20 cellular contexts compared by ENCODE assay signal in genomic region chr5:39131210-39132127, GRCh38. TPM values are rescaled to one million over a fixed set of nuclear protein-coding genes. Genes with fewer than 3 reads are reported as not detected.
A peak's percentile ranks its signal among the peaks of the same experiment; 100 is the strongest.
DNase-seq lines count a peak whose midpoint lies in the region; ATAC-seq and TF ChIP-seq lines count a peak whose summit lies in the region.
"Had no signal": no experiment of that assay in that cellular context is flagged by ENCODE, and none has a peak within 500 bp of the region (broad histone marks: within the 10 kb centered on the region; RNA-seq: fewer than 3 reads in every experiment).

No MANE protein-coding gene starts in this region.

- ATAC-seq in CD4-positive, alpha-beta T cell (ENCODE audit: poor library complexity): no peak
- no peak for ATAC-seq in GM23338
- no peak for ATAC-seq in central memory CD8-positive, alpha-beta T cell (replicated peaks; ENCODE audit: extremely low read depth, poor library complexity, severe bottlenecking)
- no peak for ATAC-seq in Right ventricle myocardium superior (ENCODE audit: poor library complexity)

- BruUV-seq in OCI-LY7 (replicated peaks; lab: Mats Ljungman, UMichigan): no TSS peak

- no peaks in the 10 kb centered on the region for H3K36me3 ChIP-seq in GM23338 (ENCODE audit: insufficient read depth)
- H3K36me3 ChIP-seq in neural progenitor cell: no peaks in the 10 kb centered on the region
- no peaks in the 10 kb centered on the region for H3K36me3 ChIP-seq in OCI-LY7 (ENCODE audit: insufficient read depth, low read length)
- H3K36me3 ChIP-seq: ovary, tibial artery had no signal

- peaks cover 92% of the 10 kb centered on the region for H3K36me3 Mint-ChIP-seq in CD4-positive, alpha-beta T cell (ENCODE audit: low read depth)
- no peaks in the 10 kb centered on the region for H3K36me3 Mint-ChIP-seq in GM23338 (ENCODE audit: low read depth)
- peaks cover 81% of the 10 kb centered on the region for H3K36me3 Mint-ChIP-seq in central memory CD8-positive, alpha-beta T cell (ENCODE audit: insufficient read depth)
- H3K36me3 Mint-ChIP-seq in neural progenitor cell: no peaks in the 10 kb centered on the region
- H3K36me3 Mint-ChIP-seq: brain had no signal

- H3K9me2 ChIP-seq in GM23338 (ENCODE audit: insufficient read depth) (no peaks in the 10 kb centered on the region), OCI-LY7 (ENCODE audit: insufficient read depth, low read length) (no peaks in the 10 kb centered on the region)

- H3K4me2 ChIP-seq in GM23338 (no peak overlapping the region), neural progenitor cell (no peak overlapping the region), OCI-LY7 (ENCODE audit: low read length) (no peak overlapping the region)
- H3K4me2 ChIP-seq: PC-9 had no signal

- H3K27ac ChIP-seq in CD4-positive, alpha-beta T cell (ENCODE audit: low read depth, low read length): no peak overlapping the region
- H3K27ac ChIP-seq in GM23338 (ENCODE audit: low read depth): no peak overlapping the region
- no peak overlapping the region for H3K27ac ChIP-seq in neural progenitor cell
- H3K27ac ChIP-seq in OCI-LY7 (ENCODE audit: low read depth, low read length, poor library complexity, severe bottlenecking): no peak overlapping the region
- H3K27ac ChIP-seq: ovary, PC-9, tibial artery had no signal

- H3K4me1 ChIP-seq in GM23338 (ENCODE audit: insufficient read depth) (0 out of 2 replicates have a peak, but pooled peaks cover 10% of the 10 kb centered on the region), neural progenitor cell (no peaks in the 10 kb centered on the region), OCI-LY7 (ENCODE audit: insufficient read depth, low read length, poor library complexity, severe bottlenecking) (no peaks in the 10 kb centered on the region)
- H3K4me1 ChIP-seq: tibial artery had no signal

- H3K4me3 Mint-ChIP-seq in CD4-positive, alpha-beta T cell: no peak overlapping the region
- H3K4me3 Mint-ChIP-seq in GM23338 (no peak overlapping the region), neural progenitor cell (no peak overlapping the region)
- H3K4me3 Mint-ChIP-seq in central memory CD8-positive, alpha-beta T cell: no peak overlapping the region
- H3K4me3 Mint-ChIP-seq: activated CD4-positive, alpha-beta T cell treated with anti-CD3 and anti-CD28 coated beads, Interleukin-2, amount 10 ng/mL, durations not matched to agents 7 days and 5 days; memory B cell had no signal

- no peak for TF ChIP-seq CTCF in CD4-positive, alpha-beta T cell (IDR thresholded peaks at IDR 0.05)
- TF ChIP-seq CTCF in GM23338 (conservative IDR thresholded peaks at IDR 0.05; ENCODE audit: low read depth in 2 of 2) (no peak), neural progenitor cell (IDR thresholded peaks at IDR 0.05) (no peak), OCI-LY7 (conservative IDR thresholded peaks at IDR 0.05; ENCODE audit: low read length) (no peak)

- peak overlapping the region; percentile 74 for H3K27ac Mint-ChIP-seq in CD4-positive, alpha-beta T cell
- H3K27ac Mint-ChIP-seq in GM23338: no peak overlapping the region
- H3K27ac Mint-ChIP-seq in central memory CD8-positive, alpha-beta T cell (ENCODE audit: low read depth): peak overlapping the region; percentile 44
- H3K27ac Mint-ChIP-seq in neural progenitor cell: no peak overlapping the region
- H3K27ac Mint-ChIP-seq: activated CD4-positive, alpha-beta T cell treated with anti-CD3 and anti-CD28 coated beads, Interleukin-2, amount 10 ng/mL, durations not matched to agents 7 days and 5 days; activated T-helper 2 cell treated with anti-CD3 and anti-CD28 coated beads, Interferon-gamma antibody, Interleukin-2, Interleukin-4, amounts not matched to agents 10 μg/mL and 5 μg/mL and 100 μg/mL, durations not matched to agents 14 hours and 24 hours and 36 hours; memory B cell had no signal

- POLR2A ChIA-PET in CD4-positive, alpha-beta T cell (lab: Charles Lee): no interaction called here
- POLR2A ChIA-PET in OCI-LY7 (lab: Charles Lee): no interaction called here

- intact Hi-C loops in CD4-positive, alpha-beta T cell (cut with DNase I, micrococcal nuclease): loop anchor here in 1 of 2 experiments (2.0 to 5.0 kb wide), 2 partner anchors 17 to 184 kb away; no protein-coding TSS in a partner anchor
- intact Hi-C loops in OCI-LY7 (cut with micrococcal nuclease; ENCODE audit: unreplicated experiment): no loop called here
- intact Hi-C loops in Right ventricle myocardium superior (cut with DNase I): no loop called here

- DNase-seq in CD4-positive, alpha-beta T cell: no peak
- DNase-seq in GM23338 (ENCODE audit: low spot score): no peak
- DNase-seq in central memory CD8-positive, alpha-beta T cell (ENCODE audit: low spot score in 2 of 2): no peak
- DNase-seq in neural progenitor cell (ENCODE audit: low spot score): no peak
- no peak for DNase-seq in OCI-LY7 (ENCODE audit: low spot score)
- no peak for DNase-seq in Right ventricle myocardium superior
- no peak for DNase-seq in HuH-7.5 (ENCODE audit: low spot score)
- DNase-seq: activated CD4-positive, alpha-beta T cell treated with anti-CD3 and anti-CD28 coated beads, Interleukin-2, amount 10 ng/mL, durations not matched to agents 7 days and 5 days; dermis blood vessel endothelial cell; erythroblast; IMR-90; NCI-H526 treated with DMSO at 0.1 percent for 48 hours; ovary; PC-9; stimulated activated CD4-positive, alpha-beta T cell treated with anti-CD3 and anti-CD28 coated beads, Interleukin-4, amount 100 ng/mL, for 24 hours; stimulated activated CD8-positive, alpha-beta memory T cell treated with anti-CD3 and anti-CD28 coated beads, Interleukin-4, amount 100 ng/mL, for 48 hours; tibial artery had no signal

- peaks cover 73% of the 10 kb centered on the region for H3K4me1 Mint-ChIP-seq in CD4-positive, alpha-beta T cell (ENCODE audit: low read depth)
- peaks cover 8% of the 10 kb centered on the region for H3K4me1 Mint-ChIP-seq in GM23338
- H3K4me1 Mint-ChIP-seq in central memory CD8-positive, alpha-beta T cell: peaks cover 36% of the 10 kb centered on the region
- no peaks in the 10 kb centered on the region for H3K4me1 Mint-ChIP-seq in neural progenitor cell

- H3K79me2 ChIP-seq in GM23338 (replicated peaks; ENCODE audit: insufficient read depth) (no peaks in the 10 kb centered on the region), neural progenitor cell (ENCODE audit: low read depth) (no peaks in the 10 kb centered on the region), OCI-LY7 (ENCODE audit: insufficient read depth, low read depth, low read length) (no peaks in the 10 kb centered on the region)

- no peaks in the 10 kb centered on the region for H3K9me3 Mint-ChIP-seq in CD4-positive, alpha-beta T cell
- no peaks in the 10 kb centered on the region for H3K9me3 Mint-ChIP-seq in GM23338
- no peaks in the 10 kb centered on the region for H3K9me3 Mint-ChIP-seq in central memory CD8-positive, alpha-beta T cell
- no peaks in the 10 kb centered on the region for H3K9me3 Mint-ChIP-seq in neural progenitor cell
- H3K9me3 Mint-ChIP-seq: activated CD4-positive, alpha-beta T cell treated with anti-CD3 and anti-CD28 coated beads, Interleukin-2, amount 10 ng/mL, durations not matched to agents 7 days and 5 days; activated T-helper 2 cell treated with anti-CD3 and anti-CD28 coated beads, Interferon-gamma antibody, Interleukin-2, Interleukin-4, amounts not matched to agents 10 μg/mL and 5 μg/mL and 100 μg/mL, durations not matched to agents 14 hours and 24 hours and 36 hours; brain; memory B cell had no signal

- H3F3A ChIP-seq in GM23338 (replicated peaks; ENCODE audit: low read depth) (no peaks in the 10 kb centered on the region), neural progenitor cell (ENCODE audit: low read depth) (no peaks in the 10 kb centered on the region)

- CTCF ChIA-PET in CD4-positive, alpha-beta T cell (lab: Charles Lee): no interaction called here
- CTCF ChIA-PET in OCI-LY7 (lab: Charles Lee; ENCODE audit: unreplicated experiment): no interaction called here

- H3K9ac ChIP-seq in neural progenitor cell: no peak overlapping the region

- no peaks in the 10 kb centered on the region for H3K27me3 ChIP-seq in CD4-positive, alpha-beta T cell (ENCODE audit: control insufficient read depth, insufficient read depth, low read length)
- no peaks in the 10 kb centered on the region for H3K27me3 ChIP-seq in GM23338 (ENCODE audit: insufficient read depth)
- H3K27me3 ChIP-seq in neural progenitor cell: no peaks in the 10 kb centered on the region
- H3K27me3 ChIP-seq: ovary, tibial artery had no signal

- H3K27me3 Mint-ChIP-seq in CD4-positive, alpha-beta T cell: no peaks in the 10 kb centered on the region
- H3K27me3 Mint-ChIP-seq in GM23338 (ENCODE audit: insufficient read depth, low read depth, poor library complexity): peaks cover 1% of the 10 kb centered on the region
- H3K27me3 Mint-ChIP-seq in central memory CD8-positive, alpha-beta T cell: no peaks in the 10 kb centered on the region
- no peaks in the 10 kb centered on the region for H3K27me3 Mint-ChIP-seq in neural progenitor cell (ENCODE audit: insufficient read depth, low read depth)
- H3K27me3 Mint-ChIP-seq: activated CD4-positive, alpha-beta T cell treated with anti-CD3 and anti-CD28 coated beads, Interleukin-2, amount 10 ng/mL, durations not matched to agents 7 days and 5 days had no signal

- H4K20me1 ChIP-seq in GM23338 (replicated peaks; ENCODE audit: insufficient read depth) (no peaks in the 10 kb centered on the region), neural progenitor cell (ENCODE audit: low read depth) (no peaks in the 10 kb centered on the region), OCI-LY7 (ENCODE audit: insufficient read depth, low read length) (no peaks in the 10 kb centered on the region)

- H3K4me3 ChIP-seq in GM23338 (no peak overlapping the region), neural progenitor cell (no peak overlapping the region), OCI-LY7 (ENCODE audit: low read depth, low read length, poor library complexity, severe bottlenecking) (no peak overlapping the region)
- H3K4me3 ChIP-seq: ovary, PC-9, tibial artery had no signal

- H2AFZ ChIP-seq in GM23338: peak overlapping the region; percentile 64; the same call in 1 of the 2 replicates
- peak overlapping the region; percentile 55 for H2AFZ ChIP-seq in neural progenitor cell (replicated peaks)
- H2AFZ ChIP-seq in OCI-LY7 (ENCODE audit: low read length): no peak overlapping the region
- H2AFZ ChIP-seq: PC-9 had no signal

- no peaks in the 10 kb centered on the region for H3K9me3 ChIP-seq in CD4-positive, alpha-beta T cell (ENCODE audit: control insufficient read depth, low read length)
- H3K9me3 ChIP-seq in neural progenitor cell (ENCODE audit: low read depth) (no peaks in the 10 kb centered on the region), OCI-LY7 (ENCODE audit: low read length) (no peaks in the 10 kb centered on the region)
- H3K9me3 ChIP-seq: ovary, tibial artery had no signal

TF ChIP-seq in GM23338, 12 proteins besides CTCF, POLR2A, EP300 and RAD21:
- no peak for TF ChIP-seq POLR2AphosphoS5 (IDR thresholded peaks at IDR 0.05; ENCODE audit: low read depth)
TF ChIP-seq in GM23338: peak in this region for 0.

RNA-seq across cellular contexts. Expression of gene RICTOR, which starts 57.3 kb away (rescaled TPM):
- 100 to 1,000 TPM; 125 TPM for total RNA-seq in CD4-positive, alpha-beta T cell
- 27.4 and 30.2 TPM in 2 replicates for total RNA-seq in GM23338 (2014; rRNA removed; shearing (Covaris generic))
- polyA plus RNA-seq in GM23338 (2016; fragmentation: Nextera tagmentation; extraction: Ambion mirVana): 7.0 and 9.9 TPM in 2 replicates
- total RNA-seq in neural progenitor cell (ENCODE audit: low replicate concordance) (24.7 and 41.3 TPM in 2 replicates), OCI-LY7 (2022) (22.9 and 23.1 TPM in 2 replicates), Right ventricle myocardium superior (25.6 TPM)
- 10.9 and 13.1 TPM in 2 replicates for total RNA-seq in OCI-LY7 (2014; rRNA removed; shearing (Covaris generic))

Comparison
In these comparisons a context has a peak if more than half of its experiments do, and no peak if none do; other contexts are left out.
1. H3K27ac Mint-ChIP-seq: peak in CD4-positive, alpha-beta T cell (single experiment) and central memory CD8-positive, alpha-beta T cell (single experiment); none in GM23338 (single experiment) and neural progenitor cell (single experiment).